Comparison of ENCODE assay signal across 9 cellular contexts in the genomic region with DNA sequence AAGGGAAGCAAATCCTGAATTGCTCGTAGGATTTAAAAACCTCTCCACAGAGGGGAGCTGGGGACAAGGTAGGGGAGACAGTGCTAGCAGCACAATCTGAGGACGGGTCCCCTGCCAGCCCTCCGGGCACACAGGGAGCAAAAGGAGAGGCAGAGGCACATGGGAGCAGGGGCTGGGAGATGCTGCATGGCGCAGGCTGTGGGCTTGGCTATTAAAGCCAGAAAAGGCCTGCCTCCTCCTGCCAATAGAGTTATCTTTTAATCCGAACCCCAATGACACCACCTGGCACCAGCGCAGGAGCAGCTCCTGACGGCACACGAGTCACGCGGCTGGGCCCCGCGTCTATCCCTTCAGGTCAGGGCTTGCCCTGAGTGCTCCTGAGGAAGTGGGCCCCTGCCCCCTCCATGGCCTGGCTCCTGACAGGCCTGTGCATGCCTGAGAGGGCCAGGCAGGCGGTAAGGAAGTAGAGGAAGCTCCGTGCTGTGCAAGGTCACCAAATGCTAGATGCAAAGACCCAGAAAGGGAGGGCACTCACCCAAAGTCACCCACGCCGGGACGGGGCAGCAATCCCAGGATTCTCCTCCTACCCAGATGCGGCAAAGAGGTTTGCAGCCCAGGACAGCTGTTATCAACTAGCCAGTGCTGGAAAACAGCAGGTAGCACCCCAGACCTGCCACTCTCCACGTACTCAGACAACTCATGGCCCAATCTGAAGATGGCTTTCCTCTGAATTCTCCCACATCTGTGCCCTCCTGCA. TPM values are rescaled to one million over a fixed set of nuclear protein-coding genes. Genes with fewer than 3 reads are reported as not detected.
A peak's percentile ranks its signal among the peaks of the same experiment; 100 is the strongest.
DNase-seq lines count a peak whose midpoint lies in the region; TF ChIP-seq lines count a peak whose summit lies in the region.
"Had no signal": no experiment of that assay in that cellular context is flagged by ENCODE, and none has a peak within 500 bp of the region (broad histone marks: within the 10 kb centered on the region; RNA-seq: fewer than 3 reads in every experiment).

No MANE protein-coding gene starts in this region.

- H3K4me3 ChIP-seq in mammary epithelial cell (replicated peaks in 1 of 3; ENCODE audit: insufficient read depth in 1 of 3, low read depth in 2 of 3, low read length in 3 of 3) (peak overlapping the region in 2 of 3 experiments; percentile 12 to 18), neural progenitor cell (no peak overlapping the region)

- no TSS peak for BruUV-seq in mammary epithelial cell (replicated peaks; lab: Mats Ljungman, UMichigan)

- intact Hi-C loops in mammary epithelial cell (cut with micrococcal nuclease): loop anchor here (1.0 to 5.0 kb wide), 5 partner anchors 24 to 129 kb away; a partner anchor contains a TSS
- intact Hi-C loops in CD14-positive monocyte (cut with micrococcal nuclease): no loop called here

- H3K27ac ChIP-seq in mammary epithelial cell (ENCODE audit: insufficient read depth, low read depth, low read length) (peak overlapping the region; percentile 83), neural progenitor cell (no peak overlapping the region), caudate nucleus (ENCODE audit: low read depth, low read length) (no peak overlapping the region)
- H3K27ac ChIP-seq: brain microvascular endothelial cell had no signal

- peak overlapping the region; percentile 69 for H3K27ac Mint-ChIP-seq in neural progenitor cell
- peak overlapping the region in 1 of 7 donors; percentile 58 for H3K27ac Mint-ChIP-seq in CD14-positive monocyte

- H3K9me3 ChIP-seq in mammary epithelial cell (replicated peaks; ENCODE audit: insufficient read depth, low read length) (no peaks in the 10 kb centered on the region), neural progenitor cell (ENCODE audit: low read depth) (no peaks in the 10 kb centered on the region)

- H3K79me2 ChIP-seq in mammary epithelial cell (ENCODE audit: insufficient read depth, low read length) (peaks cover 73% of the 10 kb centered on the region), neural progenitor cell (ENCODE audit: low read depth) (peaks cover 95% of the 10 kb centered on the region)

- no peaks in the 10 kb centered on the region for H3K9me3 Mint-ChIP-seq in neural progenitor cell
- no peaks in the 10 kb centered on the region for H3K9me3 Mint-ChIP-seq in CD14-positive monocyte

- TF ChIP-seq CTCF in mammary epithelial cell (conservative IDR thresholded peaks at IDR 0.05 in 1 of 2, IDR thresholded peaks at IDR 0.05 in 1 of 2; ENCODE audit: extremely low read depth in 1 of 2, insufficient read depth in 1 of 2, low read depth in 1 of 2, low read length in 2 of 2): no peak
- no peak for TF ChIP-seq CTCF in neural progenitor cell (IDR thresholded peaks at IDR 0.05)
- no peak for TF ChIP-seq CTCF in CD14-positive monocyte (IDR thresholded peaks at IDR 0.05)

- H3K36me3 Mint-ChIP-seq in neural progenitor cell: peaks cover 5% of the 10 kb centered on the region
- H3K36me3 Mint-ChIP-seq in CD14-positive monocyte: no peaks in the 10 kb centered on the region

- 2% methylated on average over 13 of the region's 19 CpGs for WGBS in mammary epithelial cell (ENCODE audit: low coverage, missing lambda C conversion rate)

- in situ Hi-C loops in mammary epithelial cell (cut with MboI; ENCODE audit: low sequenced_read_pairs in 2 of 2): no loop called here

- H3K27me3 Mint-ChIP-seq in neural progenitor cell (ENCODE audit: insufficient read depth, low read depth) (peaks cover 2% of the 10 kb centered on the region), CD14-positive monocyte (ENCODE audit: low read depth in 3 of 3) (peaks cover 2 to 10% (median 8%) of the 10 kb centered on the region in 3 donors)

- H3K9ac ChIP-seq in mammary epithelial cell (ENCODE audit: insufficient read depth, low read length) (peak overlapping the region; percentile 63), neural progenitor cell (no peak overlapping the region)

- DNase-seq in DMS53 (lab: John Stamatoyannopoulos, UW) (peak; percentile 85), NCI-H1694 treated with DMSO at 0.1 percent for 48 hours (lab: John Stamatoyannopoulos, UW) (peak; percentile 64), mammary epithelial cell (peak; percentile 98), neural progenitor cell (ENCODE audit: low spot score) (peak; percentile 31), RKO (ENCODE audit: low spot score) (no peak), CD14-positive monocyte (ENCODE audit: low spot score) (no peak), caudate nucleus (lab: John Stamatoyannopoulos, UW) (no peak), germinal center (ENCODE audit: low spot score) (no peak)
- DNase-seq: brain microvascular endothelial cell had no signal

- H3K4me1 ChIP-seq in mammary epithelial cell (ENCODE audit: insufficient read depth, low read length) (peaks cover 33% of the 10 kb centered on the region), neural progenitor cell (peaks cover 21% of the 10 kb centered on the region)

- H2AFZ ChIP-seq in mammary epithelial cell (ENCODE audit: low read depth, low read length) (peak overlapping the region; percentile 33), neural progenitor cell (replicated peaks) (no peak overlapping the region)

- H3K4me1 Mint-ChIP-seq in neural progenitor cell: peaks cover 52% of the 10 kb centered on the region
- H3K4me1 Mint-ChIP-seq in CD14-positive monocyte: peaks cover 10% of the 10 kb centered on the region

- H3K27me3 ChIP-seq in mammary epithelial cell (ENCODE audit: insufficient read depth, low read length) (no peaks in the 10 kb centered on the region), neural progenitor cell (no peaks in the 10 kb centered on the region)
- H3K27me3 ChIP-seq: brain microvascular endothelial cell had no signal

- H3K4me3 Mint-ChIP-seq in neural progenitor cell (no peak overlapping the region), CD14-positive monocyte (no peak overlapping the region)

- CTCF ChIA-PET in mammary epithelial cell (lab: Charles Lee; ENCODE audit: low non-redundant PET): interaction anchor here (0.6 to 1.0 kb wide), 3 partner anchors 8 to 130 kb away, joined by 3 to 4 read pairs (median 4); no protein-coding TSS in a partner anchor

- H3K4me2 ChIP-seq in mammary epithelial cell (ENCODE audit: insufficient read depth, low read depth, low read length) (peak overlapping the region; percentile 76), neural progenitor cell (no peak overlapping the region)

- H3K36me3 ChIP-seq in mammary epithelial cell (ENCODE audit: insufficient read depth, low read length) (no peaks in the 10 kb centered on the region), neural progenitor cell (no peaks in the 10 kb centered on the region)
- H3K36me3 ChIP-seq: brain microvascular endothelial cell had no signal

- H3F3A ChIP-seq in neural progenitor cell (ENCODE audit: low read depth): no peaks in the 10 kb centered on the region

- dilution Hi-C loops in mammary epithelial cell (cut with HindIII; ENCODE audit: low sequenced_read_pairs): no loop called here

- H4K20me1 ChIP-seq in mammary epithelial cell (ENCODE audit: insufficient read depth, low read length) (no peaks in the 10 kb centered on the region), neural progenitor cell (ENCODE audit: low read depth) (peaks cover 64% of the 10 kb centered on the region)

RNA-seq across cellular contexts. Expression of a gene that starts 28.1 kb away (rescaled TPM):
- 10 to 100 TPM; 40.8 to 76.5 TPM for total RNA-seq in mammary epithelial cell
- polyA plus RNA-seq in mammary epithelial cell: 31.5 TPM
- 142 TPM for polyA minus RNA-seq in mammary epithelial cell
- total RNA-seq in neural progenitor cell (ENCODE audit: low replicate concordance): 22.2 and 33.3 TPM in 2 replicates
- under 1 TPM in 1 of 2 donors, not detected in 1; 0.14 TPM for polyA plus RNA-seq in CD14-positive monocyte

Comparison
In these comparisons a context has a peak if more than half of its experiments do, and no peak if none do; other contexts are left out.
1. DNase-seq: peak in DMS53 (single experiment), NCI-H1694 treated with DMSO at 0.1 percent for 48 hours (single experiment), mammary epithelial cell (single experiment) and neural progenitor cell (single experiment); none in RKO (single experiment), CD14-positive monocyte (single experiment), caudate nucleus (0 of 61) and germinal center (single experiment).